8 cellular contexts compared by ENCODE assay signal in the genomic region with DNA sequence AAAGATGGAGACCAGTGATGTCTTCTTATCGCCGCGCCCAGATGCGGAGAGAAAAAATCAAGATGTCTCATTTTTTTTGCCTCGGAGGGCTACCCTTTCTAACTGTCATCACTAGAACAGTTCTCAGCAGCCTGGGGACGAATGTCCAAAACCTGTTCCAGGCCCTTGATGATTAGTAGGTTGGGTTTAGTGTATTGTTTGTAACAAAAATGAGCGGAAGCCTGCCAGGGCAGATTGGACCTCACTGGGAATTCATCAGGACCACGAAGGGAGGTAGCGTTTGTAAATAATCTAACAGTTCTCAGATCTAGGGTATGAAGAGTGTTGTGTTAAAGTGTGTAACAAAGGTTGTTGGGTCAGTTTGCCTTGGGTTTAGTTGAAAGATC.
A peak's percentile ranks its signal among the peaks of the same experiment; 100 is the strongest.
DNase-seq lines count a peak whose midpoint lies in the region; ATAC-seq and TF ChIP-seq lines count a peak whose summit lies in the region.

No MANE protein-coding gene starts in this region.

- H3K9me3 ChIP-seq in mucosa of stomach (ENCODE audit: control insufficient read depth, low read length) = no peaks in the 10 kb centered on the region

- no peaks in the 10 kb centered on the region for H4K20me1 ChIP-seq in KMS-11 (ENCODE audit: insufficient read depth)

- ATAC-seq in GM21528 (IDR thresholded peaks at IDR 0.05; ENCODE audit: low FRiP score, unreplicated experiment) = no peak

- H3K27ac ChIP-seq in KMS-11 = peak overlapping the region; percentile 35; the same call in 1 of the 2 replicates

- H3K4me3 ChIP-seq in AG04449 (ENCODE audit: low read depth, low read length) = peak overlapping the region; percentile 83
- peak overlapping the region; percentile 84 for H3K4me3 ChIP-seq in KMS-11 (IDR thresholded peaks at IDR 0.05; ENCODE audit: insufficient read depth, low read depth, low read length)
- peak overlapping the region; percentile 74 to 76 for H3K4me3 ChIP-seq in cardiac fibroblast (replicated peaks in 1 of 2; ENCODE audit: low read depth in 2 of 2, low read length in 2 of 2)
- peak overlapping the region; percentile 54 for H3K4me3 ChIP-seq in mucosa of stomach (ENCODE audit: low read length)

- DNase-seq in AG04449 (ENCODE audit: low read depth, low spot score) (no peak), cardiac fibroblast (ENCODE audit: low read depth in 2 of 2) (no peak), activated gamma-delta T cell treated with Interleukin-2 at 50 U/mL for 16 hours (no peak), DMS53 (lab: John Stamatoyannopoulos, UW) (no peak), iPS-NIHi7 (ENCODE audit: extremely low spot score) (no peak)

- H3K36me3 ChIP-seq in KMS-11 (ENCODE audit: insufficient read depth) = no peaks in the 10 kb centered on the region
- H3K36me3 ChIP-seq in mucosa of stomach (ENCODE audit: control insufficient read depth, insufficient read depth, low read length) = no peaks in the 10 kb centered on the region

- POLR2A ChIA-PET in AG04449 (lab: Yijun Ruan, JAX) = interaction anchor here (1.9 kb wide), 1 partner anchor 171 kb away, joined by 5 read pairs; a partner anchor contains a TSS

- TF ChIP-seq CTCF in AG04449 (IDR thresholded peaks at IDR 0.05; ENCODE audit: insufficient read depth, low read length, missing control alignments) = no peak
- no peak for TF ChIP-seq CTCF in KMS-11 (conservative IDR thresholded peaks at IDR 0.05; ENCODE audit: low read depth, low read length)
- no peak for TF ChIP-seq CTCF in cardiac fibroblast (IDR thresholded peaks at IDR 0.05; ENCODE audit: low read depth, low read length)

- H3K9ac ChIP-seq in KMS-11 = peak overlapping the region; percentile 63
- H3K9ac ChIP-seq in mucosa of stomach (ENCODE audit: low read length) = peak overlapping the region; percentile 55

- no peaks in the 10 kb centered on the region for H3K27me3 ChIP-seq in KMS-11 (ENCODE audit: insufficient read depth, low read depth)
- H3K27me3 ChIP-seq in mucosa of stomach (ENCODE audit: control insufficient read depth, insufficient read depth, low read length) = no peaks in the 10 kb centered on the region

- peak overlapping the region; percentile 68 for H2AFZ ChIP-seq in KMS-11 (ENCODE audit: low read depth)

- H3K4me2 ChIP-seq in KMS-11 = peak overlapping the region; percentile 77

- H3K79me2 ChIP-seq in KMS-11 (ENCODE audit: insufficient read depth, low read depth) = peaks cover 36% of the 10 kb centered on the region; the same call in 1 of the 2 replicates

- CTCF ChIA-PET in AG04449 (lab: Yijun Ruan, JAX) = interaction anchor here (0.9 to 1.9 kb wide), 3 partner anchors 73 to 122 kb away, joined by 3 to 7 read pairs (median 3); a partner anchor contains a TSS

- H3K4me1 ChIP-seq in KMS-11 (ENCODE audit: low read depth, poor library complexity, severe bottlenecking) (peaks cover 81% of the 10 kb centered on the region), mucosa of stomach (ENCODE audit: control insufficient read depth, insufficient read depth, low read length) (peaks cover 19% of the 10 kb centered on the region)
